29 cellular contexts compared by ENCODE assay signal in the genomic region with DNA sequence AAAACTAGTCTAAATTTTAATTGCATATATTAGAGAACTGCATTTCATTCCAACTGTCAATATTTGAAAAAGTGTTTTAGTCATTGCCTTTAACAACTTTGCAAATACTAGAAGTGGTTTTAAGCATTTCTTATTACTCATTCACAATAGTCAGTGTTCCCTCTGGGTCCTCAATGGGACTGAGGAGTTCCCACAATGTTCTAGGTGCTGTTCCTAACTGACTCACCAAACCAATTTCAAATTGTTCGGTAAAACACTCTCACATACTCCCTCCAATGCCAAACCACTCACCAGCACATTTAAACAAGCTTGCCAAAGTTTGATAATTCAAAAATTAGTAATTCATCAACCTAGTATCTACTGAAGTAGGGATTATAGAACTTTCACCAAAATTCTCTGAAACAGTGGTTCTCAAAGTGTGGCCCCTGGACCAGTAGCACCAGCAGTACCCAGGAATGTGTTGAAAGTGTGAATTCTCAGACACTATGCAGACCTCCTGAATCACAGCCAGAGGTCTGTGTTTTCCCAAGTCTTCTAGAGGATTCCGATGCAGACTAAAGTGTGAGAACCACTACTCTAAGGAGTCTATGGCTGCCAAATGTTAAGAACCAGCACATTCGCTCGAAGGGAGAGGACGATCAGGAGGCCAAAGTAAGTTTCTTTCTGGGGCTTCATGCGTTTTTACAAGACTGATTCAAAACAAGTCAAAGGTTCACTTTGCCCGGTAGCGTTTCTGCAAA.
DNase-seq lines count a peak whose midpoint lies in the region; ATAC-seq, FAIRE-seq and TF ChIP-seq lines count a peak whose summit lies in the region.
"Had no signal": no experiment of that assay in that cellular context is flagged by ENCODE, and none has a peak within 500 bp of the region (broad histone marks: within the 10 kb centered on the region; RNA-seq: fewer than 3 reads in every experiment).

No MANE protein-coding gene starts in this region.

- no peak for TF ChIP-seq CTCF in mammary epithelial cell (conservative IDR thresholded peaks at IDR 0.05 in 1 of 2, IDR thresholded peaks at IDR 0.05 in 1 of 2; ENCODE audit: extremely low read depth in 1 of 2, insufficient read depth in 1 of 2, low read depth in 1 of 2, low read length in 2 of 2)
- no peak for TF ChIP-seq CTCF in breast epithelium (IDR thresholded peaks at IDR 0.05)
- TF ChIP-seq CTCF in astrocyte (IDR thresholded peaks at IDR 0.05; ENCODE audit: insufficient read depth, low read depth, low read length): no peak
- TF ChIP-seq CTCF in foreskin keratinocyte (conservative IDR thresholded peaks at IDR 0.05): no peak

- 83% methylated on average over 8 of the region's 8 CpGs for WGBS in mammary epithelial cell (ENCODE audit: low coverage, missing lambda C conversion rate)

- H3K4me1 ChIP-seq in mammary epithelial cell (ENCODE audit: insufficient read depth, low read length): no peaks in the 10 kb centered on the region
- H3K4me1 ChIP-seq in breast epithelium: no peaks in the 10 kb centered on the region
- H3K4me1 ChIP-seq in astrocyte (ENCODE audit: insufficient read depth, low read length): no peaks in the 10 kb centered on the region
- no peaks in the 10 kb centered on the region for H3K4me1 ChIP-seq in foreskin keratinocyte
- H3K4me1 ChIP-seq: colonic mucosa, tibial nerve had no signal

- DNase-seq in mammary epithelial cell (peak; percentile 55), breast epithelium (ENCODE audit: low spot score in 2 of 2) (no peak), astrocyte (ENCODE audit: low read depth) (peak; percentile 58), foreskin keratinocyte (peak in 1 of 2 donors; percentile 11), stromal cell of bone marrow (ENCODE audit: low read depth) (peak; percentile 31), 8988T (no peak)
- DNase-seq in activated CD4-positive, alpha-beta T cell treated with anti-CD3 and anti-CD28 coated beads, Interleukin-2, amount 50 U/mL, for 48 hours: no peak
- DNase-seq: activated CD8-positive, alpha-beta T cell treated with anti-CD3 and anti-CD28 coated beads, Interleukin-2, amount 10 ng/mL, durations not matched to agents 7 days and 5 days; activated naive CD4-positive, alpha-beta T cell treated with anti-CD3 and anti-CD28 coated beads, Interleukin-2, amount 50 U/mL, for 16 hours; colonic mucosa; effector memory CD8-positive, alpha-beta T cell; H9; left colon; midbrain; naive B cell; NCI-H1092 treated with DMSO at 0.1 percent for 48 hours; NCI-H1694 treated with DMSO at 0.1 percent for 48 hours; NCI-H446 treated with DMSO at 0.1 percent for 48 hours; NCI-H774; stimulated activated CD4-positive, alpha-beta T cell treated with anti-CD3 and anti-CD28 coated beads, Interleukin-4, amount 100 ng/mL, for 24 hours; SW 1271 had no signal

- H3K4me3 ChIP-seq in mammary epithelial cell (replicated peaks in 1 of 3; ENCODE audit: insufficient read depth in 1 of 3, low read depth in 2 of 3, low read length in 3 of 3): no peak overlapping the region
- no peak overlapping the region for H3K4me3 ChIP-seq in breast epithelium
- no peak overlapping the region for H3K4me3 ChIP-seq in astrocyte (ENCODE audit: insufficient read depth, low read depth, low read length)
- H3K4me3 ChIP-seq: colonic mucosa, tibial nerve had no signal

- ATAC-seq in foreskin keratinocyte (peak; percentile 19), HG02763 (IDR thresholded peaks at IDR 0.05; ENCODE audit: unreplicated experiment) (no peak)
- ATAC-seq: activated CD8-positive, alpha-beta T cell treated with anti-CD3 and anti-CD28 coated beads, Interleukin-2, amount 10 ng/mL, durations not matched to agents 7 days and 5 days; effector memory CD8-positive, alpha-beta T cell; left colon; sciatic nerve had no signal

- in situ Hi-C loops in mammary epithelial cell (cut with MboI; ENCODE audit: low sequenced_read_pairs in 2 of 2): no loop called here

- intact Hi-C loops in mammary epithelial cell (cut with micrococcal nuclease): no loop called here
- intact Hi-C loops in breast epithelium (cut with DNase I; ENCODE audit: low total_unique reads): no loop called here

- dilution Hi-C loops in mammary epithelial cell (cut with HindIII; ENCODE audit: low sequenced_read_pairs): no loop called here

- H4K20me1 ChIP-seq in mammary epithelial cell (ENCODE audit: insufficient read depth, low read length) (no peaks in the 10 kb centered on the region), astrocyte (ENCODE audit: insufficient read depth, low read length) (no peaks in the 10 kb centered on the region)

- CTCF ChIA-PET in mammary epithelial cell (lab: Charles Lee; ENCODE audit: low non-redundant PET): no interaction called here

- peaks cover 2% of the 10 kb centered on the region for H3K36me3 Mint-ChIP-seq in astrocyte (ENCODE audit: low read depth, unreplicated experiment)
- H3K36me3 Mint-ChIP-seq: CD14-positive monocyte, naive B cell had no signal

- H3K27me3 ChIP-seq in mammary epithelial cell (ENCODE audit: insufficient read depth, low read length) (no peaks in the 10 kb centered on the region), breast epithelium (no peaks in the 10 kb centered on the region), astrocyte (ENCODE audit: insufficient read depth, low read length) (no peaks in the 10 kb centered on the region), foreskin keratinocyte (no peaks in the 10 kb centered on the region)
- H3K27me3 ChIP-seq: colonic mucosa, tibial nerve had no signal

- H3K36me3 ChIP-seq in mammary epithelial cell (ENCODE audit: insufficient read depth, low read length) (no peaks in the 10 kb centered on the region), breast epithelium (no peaks in the 10 kb centered on the region), astrocyte (ENCODE audit: insufficient read depth, low read length) (no peaks in the 10 kb centered on the region)
- H3K36me3 ChIP-seq: colonic mucosa, tibial nerve had no signal

- H3K27ac Mint-ChIP-seq in astrocyte (ENCODE audit: unreplicated experiment): no peak overlapping the region
- H3K27ac Mint-ChIP-seq: activated CD8-positive, alpha-beta T cell treated with anti-CD3 and anti-CD28 coated beads, Interleukin-2, amount 10 ng/mL, durations not matched to agents 7 days and 5 days; CD14-positive monocyte; effector memory CD8-positive, alpha-beta T cell; H9 had no signal

- no peak overlapping the region for H3K4me3 Mint-ChIP-seq in astrocyte (ENCODE audit: unreplicated experiment)
- H3K4me3 Mint-ChIP-seq: activated CD8-positive, alpha-beta T cell treated with anti-CD3 and anti-CD28 coated beads, Interleukin-2, amount 10 ng/mL, durations not matched to agents 7 days and 5 days; CD14-positive monocyte; effector memory CD8-positive, alpha-beta T cell; H9; naive B cell had no signal

- BruUV-seq in mammary epithelial cell (replicated peaks; lab: Mats Ljungman, UMichigan): no TSS peak

- no peak overlapping the region for H3K9ac ChIP-seq in mammary epithelial cell (ENCODE audit: insufficient read depth, low read length)
- H3K9ac ChIP-seq in astrocyte (ENCODE audit: low read length): no peak overlapping the region

- peaks cover 5% of the 10 kb centered on the region for H3K4me1 Mint-ChIP-seq in astrocyte (ENCODE audit: low read depth, unreplicated experiment)
- H3K4me1 Mint-ChIP-seq: CD14-positive monocyte, H9, naive B cell had no signal

- H2AFZ ChIP-seq in mammary epithelial cell (ENCODE audit: low read depth, low read length) (no peak overlapping the region), astrocyte (ENCODE audit: low read depth, low read length) (no peak overlapping the region)

- no peak for TF ChIP-seq POLR2A in breast epithelium (IDR thresholded peaks at IDR 0.05)

- H3K27ac ChIP-seq in mammary epithelial cell (ENCODE audit: insufficient read depth, low read depth, low read length) (no peak overlapping the region), breast epithelium (no peak overlapping the region), astrocyte (ENCODE audit: low read depth, low read length) (no peak overlapping the region), foreskin keratinocyte (no peak overlapping the region)
- H3K27ac ChIP-seq: 22Rv1, colonic mucosa, tibial nerve had no signal

- no peak overlapping the region for H3K4me2 ChIP-seq in mammary epithelial cell (ENCODE audit: insufficient read depth, low read depth, low read length)
- H3K4me2 ChIP-seq in astrocyte (ENCODE audit: low read length): no peak overlapping the region

- no peaks in the 10 kb centered on the region for H3K9me3 ChIP-seq in mammary epithelial cell (replicated peaks; ENCODE audit: insufficient read depth, low read length)
- H3K9me3 ChIP-seq in breast epithelium: no peaks in the 10 kb centered on the region
- no peaks in the 10 kb centered on the region for H3K9me3 ChIP-seq in astrocyte (ENCODE audit: insufficient read depth, low read depth, low read length)
- H3K9me3 ChIP-seq: colonic mucosa, tibial nerve had no signal

- H3K9me3 Mint-ChIP-seq in astrocyte (ENCODE audit: unreplicated experiment): peaks cover 6% of the 10 kb centered on the region
- H3K9me3 Mint-ChIP-seq: effector memory CD8-positive, alpha-beta T cell; H9 had no signal

- H3K79me2 ChIP-seq in mammary epithelial cell (ENCODE audit: insufficient read depth, low read length) (no peaks in the 10 kb centered on the region), astrocyte (ENCODE audit: insufficient read depth, low read length) (no peaks in the 10 kb centered on the region)

- H3K27me3 Mint-ChIP-seq in astrocyte (ENCODE audit: low read depth, unreplicated experiment): peaks cover 8% of the 10 kb centered on the region

- peak; percentile 26 for FAIRE-seq in astrocyte (lab: Jason Lieb, UNC)
- FAIRE-seq: frontal cortex, GM12892, RCC 7860 had no signal

Comparison
In these comparisons a context has a peak if more than half of its experiments do, and no peak if none do; other contexts are left out.
1. DNase-seq: peak in mammary epithelial cell (single experiment), astrocyte (single experiment) and stromal cell of bone marrow (single experiment); none in breast epithelium (0 of 2), 8988T (single experiment) and activated CD4-positive, alpha-beta T cell treated with anti-CD3 and anti-CD28 coated beads, Interleukin-2, amount 50 U/mL, for 48 hours (0 of 2).